ENCODE assay signal across 8 cellular contexts in genomic region chr16:29200033-29200661, GRCh38.
DNase-seq lines count a peak whose midpoint lies in the region; ATAC-seq and TF ChIP-seq lines count a peak whose summit lies in the region.
"Not testable (repeated sequence)": the region's sequence is repeated elsewhere in the genome, so short reads cannot be mapped to it uniquely, and the experiment has no call there.

No MANE protein-coding gene starts in this region.

- not testable (repeated sequence) for H3K36me3 ChIP-seq in breast epithelium; fibroblast of lung (ENCODE audit: control insufficient read depth, insufficient read depth, low read length)

- H3K4me2 ChIP-seq in fibroblast of lung (ENCODE audit: extremely low read depth, insufficient read depth, low read length), result peak overlapping the region; percentile 23

- ATAC-seq in SK-N-SH treated with all-trans-retinoic acid at 6 μM for 48 hours (peak; percentile 64), right cardiac atrium (peak; percentile 27 to 62), omental fat pad (ENCODE audit: low FRiP score) (peak; percentile 55)

- peak; percentile 72 for DNase-seq in AG04450 (ENCODE audit: low read depth, low spot score)
- peak; percentile 15 for DNase-seq in GOT3 (lab: John Stamatoyannopoulos, UW)
- DNase-seq in breast epithelium (ENCODE audit: low spot score in 2 of 2), result peak in 1 of 2 donors; percentile 19
- DNase-seq in fibroblast of lung (ENCODE audit: low read depth in 2 of 2), result peak; percentile 65 to 96
- DNase-seq in right cardiac atrium, result peak in 2 of 3 donors; percentile 47 to 75
- peak; percentile 21 for DNase-seq in omental fat pad (ENCODE audit: low spot score)
- DNase-seq in stromal cell of bone marrow (ENCODE audit: low read depth), result peak; percentile 51

- WGBS in right cardiac atrium, result 47% methylated on average over 13 of the region's 13 CpGs

- not testable (repeated sequence) for TF ChIP-seq CTCF in AG04450 (IDR thresholded peaks at IDR 0.05; ENCODE audit: low read depth, low read length); breast epithelium (IDR thresholded peaks at IDR 0.05); fibroblast of lung (conservative IDR thresholded peaks at IDR 0.05 in 1 of 2, IDR thresholded peaks at IDR 0.05 in 1 of 2; ENCODE audit: low read depth in 1 of 2, low read length in 2 of 2); omental fat pad (IDR thresholded peaks at IDR 0.05)

- not testable (repeated sequence) for H4K20me1 ChIP-seq in fibroblast of lung (ENCODE audit: control insufficient read depth, extremely low read depth, insufficient read depth, low read length)

- H2AFZ ChIP-seq in fibroblast of lung (ENCODE audit: low read length), result not testable (repeated sequence)

- H3K27me3 ChIP-seq in AG04450 (ENCODE audit: control insufficient read depth, insufficient read depth, low read length); breast epithelium; fibroblast of lung (ENCODE audit: control insufficient read depth, insufficient read depth, low read length); right cardiac atrium (ENCODE audit: control insufficient read depth, insufficient read depth): not testable (repeated sequence)

- H3K79me2 ChIP-seq in fibroblast of lung (ENCODE audit: control insufficient read depth, insufficient read depth, low read length), result not testable (repeated sequence)

- CTCF ChIA-PET in AG04450 (lab: Charles Lee), result not testable (repeated sequence)

- not testable (repeated sequence) for H3K9me3 ChIP-seq in AG04450 (ENCODE audit: control insufficient read depth, insufficient read depth, low read length); breast epithelium; fibroblast of lung (ENCODE audit: control insufficient read depth, insufficient read depth, low read depth, low read length); right cardiac atrium (ENCODE audit: control insufficient read depth, low read length)

- H3K9ac ChIP-seq in fibroblast of lung (ENCODE audit: insufficient read depth, low read length), result peak overlapping the region; percentile 42

- intact Hi-C loops in breast epithelium (cut with DNase I; ENCODE audit: low total_unique reads); right cardiac atrium (cut with DNase I): not testable (repeated sequence)

- H3K27ac ChIP-seq in AG04450 (ENCODE audit: low read depth, low read length) (peak overlapping the region; percentile 96), breast epithelium (peak overlapping the region; percentile 26 to 82), fibroblast of lung (ENCODE audit: insufficient read depth, low read length) (peak overlapping the region; percentile 89), right cardiac atrium (ENCODE audit: low read length) (peak overlapping the region; percentile 48)

- peak overlapping the region; percentile 22; the same call in 1 of the 2 replicates for H3K4me3 ChIP-seq in AG04450 (ENCODE audit: low read depth, low read length)
- not testable (repeated sequence) for H3K4me3 ChIP-seq in breast epithelium; fibroblast of lung (replicated peaks in 1 of 4; ENCODE audit: control extremely low read depth in 1 of 4, insufficient read depth in 1 of 4, low read depth in 3 of 4, low read length in 4 of 4); right cardiac atrium (ENCODE audit: low read length)

- POLR2A ChIA-PET in AG04450 (lab: Yijun Ruan, JAX), result not testable (repeated sequence)

- TF ChIP-seq POLR2A in breast epithelium (IDR thresholded peaks at IDR 0.05), result not testable (repeated sequence)

- H3K4me1 ChIP-seq in breast epithelium; right cardiac atrium (ENCODE audit: control insufficient read depth, insufficient read depth, low read length): not testable (repeated sequence)
- peaks cover 24% of the 10 kb centered on the region for H3K4me1 ChIP-seq in fibroblast of lung (ENCODE audit: control insufficient read depth, extremely low read depth, insufficient read depth, low read length)

TF ChIP-seq in SK-N-SH treated with all-trans-retinoic acid at 6 μM for 48 hours, 23 proteins besides CTCF, POLR2A, EP300 and RAD21:
- TF ChIP-seq ISL1 (CRISPR knock-in tag; IDR thresholded peaks at IDR 0.05), result peak; percentile 38; the same call in 1 of the 2 replicates
